In genomic region chr2:226738821-226739507, GRCh38 we compare ENCODE assay signal across 11 cellular contexts.
DNase-seq lines count a peak whose midpoint lies in the region; ATAC-seq and TF ChIP-seq lines count a peak whose summit lies in the region.
"Had no signal": no experiment of that assay in that cellular context is flagged by ENCODE, and none has a peak within 500 bp of the region (broad histone marks: within the 10 kb centered on the region; RNA-seq: fewer than 3 reads in every experiment).

No MANE protein-coding gene starts in this region.

- H3K36me3 Mint-ChIP-seq in Calu3 (ENCODE audit: insufficient read depth, unreplicated experiment) (no peaks in the 10 kb centered on the region), neural crest cell (ENCODE audit: low read depth) (peaks cover 8% of the 10 kb centered on the region)

- peak overlapping the region; percentile 11 to 83 (median 61) for H3K27ac ChIP-seq in heart left ventricle
- H3K27ac ChIP-seq in gastroesophageal sphincter = peak overlapping the region in 1 of 4 donors; percentile 33
- H3K27ac ChIP-seq: neutrophil had no signal

- H3K4me3 Mint-ChIP-seq in Calu3 (ENCODE audit: low read depth, unreplicated experiment) (no peak overlapping the region), neural crest cell (peak overlapping the region; percentile 27)

- H3K4me3 ChIP-seq in heart left ventricle = no peak overlapping the region
- no peak overlapping the region for H3K4me3 ChIP-seq in gastroesophageal sphincter

- TF ChIP-seq EP300 in gastroesophageal sphincter (IDR thresholded peaks at IDR 0.05) = no peak

- H3K36me3 ChIP-seq in heart left ventricle = peaks cover 0 to 8% (median 0%) of the 10 kb centered on the region in 9 donors
- peaks cover 0 to 9% of the 10 kb centered on the region in 2 donors for H3K36me3 ChIP-seq in gastroesophageal sphincter
- H3K36me3 ChIP-seq: neutrophil had no signal

- no peak for TF ChIP-seq POLR2A in heart left ventricle (IDR thresholded peaks at IDR 0.05)
- TF ChIP-seq POLR2A in gastroesophageal sphincter (IDR thresholded peaks at IDR 0.05) = no peak

- intact Hi-C loops in Calu3 (cut with micrococcal nuclease; ENCODE audit: unreplicated experiment) = no loop called here
- intact Hi-C loops in heart left ventricle (cut with DNase I) = loop anchor here in 4 of 10 donors (5.0 to 10.0 kb wide), 3 partner anchors 53 to 524 kb away; partner anchors contain the start of gene IRS1 (in 1 of the 4)
- intact Hi-C loops in posterior vena cava (cut with DNase I) = no loop called here

- H3K4me1 Mint-ChIP-seq in Calu3 (ENCODE audit: low read depth, unreplicated experiment) (peaks cover 48% of the 10 kb centered on the region), neural crest cell (peaks cover 82% of the 10 kb centered on the region)

- H3K9me3 Mint-ChIP-seq in Calu3 (ENCODE audit: low read depth, unreplicated experiment) (no peaks in the 10 kb centered on the region), neural crest cell (peaks cover 7% of the 10 kb centered on the region)

- 31 to 44% (median 43%) methylated on average over 6 of the region's 6 CpGs for WGBS in heart left ventricle, 4 donors
- 79 to 83% methylated on average over 1 to 6 of the region's 6 CpGs for WGBS in gastroesophageal sphincter (ENCODE audit: low coverage in 1 of 2), 2 donors

- no peaks in the 10 kb centered on the region for H3K27me3 ChIP-seq in heart left ventricle
- no peaks in the 10 kb centered on the region for H3K27me3 ChIP-seq in gastroesophageal sphincter

- H3K27me3 Mint-ChIP-seq in Calu3 (ENCODE audit: unreplicated experiment) (no peaks in the 10 kb centered on the region), neural crest cell (ENCODE audit: low read depth) (no peaks in the 10 kb centered on the region)

- H3K4me1 ChIP-seq in heart left ventricle (peaks cover 8 to 68% (median 40%) of the 10 kb centered on the region in 12 donors), gastroesophageal sphincter (peaks cover 10 to 56% (median 13%) of the 10 kb centered on the region in 3 donors)

- BruUV-seq in Calu3 (replicated peaks; lab: Mats Ljungman, UMichigan) = no TSS peak

- TF ChIP-seq CTCF in Calu3 (IDR thresholded peaks at IDR 0.05; ENCODE audit: unreplicated experiment) (no peak), heart left ventricle (IDR thresholded peaks at IDR 0.05) (no peak), neural crest cell (conservative IDR thresholded peaks at IDR 0.05) (no peak), gastroesophageal sphincter (IDR thresholded peaks at IDR 0.05) (no peak)

- H3K9me3 ChIP-seq in heart left ventricle = no peaks in the 10 kb centered on the region
- no peaks in the 10 kb centered on the region for H3K9me3 ChIP-seq in gastroesophageal sphincter
- H3K9me3 ChIP-seq: neutrophil had no signal

- CTCF ChIA-PET in Calu3 (lab: Charles Lee) = interaction anchor here (0.6 kb wide), 1 partner anchor 902 kb away, joined by 3 read pairs; no protein-coding TSS in a partner anchor

- DNase-seq in Calu3 (no peak), NCI-H69 (lab: John Stamatoyannopoulos, UW) (peak; percentile 5), heart left ventricle (no peak), neural crest cell (ENCODE audit: low read depth, low spot score) (no peak), posterior vena cava (ENCODE audit: low spot score) (no peak)
- no peak for DNase-seq in activated effector memory CD4-positive, alpha-beta T cell treated with anti-CD3 and anti-CD28 coated beads, Interleukin-2, amount 50 U/mL, for 16 hours
- no peak for DNase-seq in central memory CD4-positive, alpha-beta T cell
- DNase-seq: NK-92 treated with Interleukin-12 subunit alpha and Interleukin-12 subunit beta, amount 100 ng/mL, for 24 hours; stimulated activated CD8-positive, alpha-beta memory T cell treated with anti-CD3 and anti-CD28 coated beads, Interleukin-4, amount 100 ng/mL, for 48 hours had no signal

- H3K27ac Mint-ChIP-seq in Calu3 (ENCODE audit: unreplicated experiment) (peak overlapping the region; percentile 38), neural crest cell (ENCODE audit: unreplicated experiment) (peak overlapping the region; percentile 96)

- ATAC-seq in heart left ventricle (peak; percentile 55 to 66 (median 60)), gastroesophageal sphincter (no peak)
